Comparison of ENCODE assay signal across 28 cellular contexts in genomic region chr14:82776958-82777357, GRCh38.
"Had no signal": no experiment of that assay in that cellular context is flagged by ENCODE, and none has a peak within 500 bp of the region (broad histone marks: within the 10 kb centered on the region; RNA-seq: fewer than 3 reads in every experiment).

No MANE protein-coding gene starts in this region.

- H3K27me3 ChIP-seq: brain microvascular endothelial cell, esophagus muscularis mucosa, gastroesophageal sphincter, heart right ventricle had no signal

- H3K27ac ChIP-seq: brain microvascular endothelial cell, esophagus muscularis mucosa, gastroesophageal sphincter, heart right ventricle had no signal

- FAIRE-seq: astrocyte, colon had no signal

- H3K4me1 ChIP-seq: esophagus muscularis mucosa, gastroesophageal sphincter, heart right ventricle had no signal

- H3K4me3 ChIP-seq: esophagus muscularis mucosa, gastroesophageal sphincter, heart right ventricle had no signal

- H3K9me3 ChIP-seq: esophagus muscularis mucosa had no signal

- H3K36me3 ChIP-seq: brain microvascular endothelial cell, esophagus muscularis mucosa, gastroesophageal sphincter, heart right ventricle had no signal

- DNase-seq: activated CD4-positive, alpha-beta memory T cell treated with anti-CD3 and anti-CD28 coated beads, Interleukin-2, amount 10 ng/mL, durations not matched to agents 7 days and 5 days; activated CD4-positive, alpha-beta T cell treated with anti-CD3 and anti-CD28 coated beads for 1 hour; activated CD4-positive, alpha-beta T cell treated with anti-CD3 and anti-CD28 coated beads for 4 hours; activated CD4-positive, alpha-beta T cell treated with anti-CD3 and anti-CD28 coated beads, Interleukin-2, amount 10 ng/mL, durations not matched to agents 7 days and 5 days; activated CD4-positive, alpha-beta T cell treated with anti-CD3 and anti-CD28 coated beads, Interleukin-2, amount 50 U/mL, for 4 hours; activated CD4-positive, CD25-positive, alpha-beta regulatory T cell; activated CD8-positive, alpha-beta memory T cell treated with anti-CD3 and anti-CD28 coated beads, Interleukin-2, amount 50 U/mL, for 48 hours; activated gamma-delta T cell treated with Interleukin-2 at 50 U/mL for 16 hours; activated naive CD4-positive, alpha-beta T cell treated with anti-CD3 and anti-CD28 coated beads, Interleukin-2, amount 50 U/mL, for 16 hours; activated naive CD4-positive, alpha-beta T cell treated with Interleukin-2 at 50 U/mL for 16 hours; activated T-cell treated with anti-CD3 and anti-CD28 coated beads for 4 hours; activated T-cell treated with anti-CD3 and anti-CD28 coated beads, Interleukin-2, amount 50 U/mL, for 24 hours; activated T-cell treated with anti-CD3 and anti-CD28 coated beads, Interleukin-2, amount 50 U/mL, for 72 hours; amniotic stem cell; anterior cingulate cortex; brain microvascular endothelial cell; caudate nucleus; cortex of kidney; dermis blood vessel endothelial cell; effector CD4-positive, alpha-beta T cell; effector memory CD8-positive, alpha-beta T cell; foreskin melanocyte; heart right ventricle; T-helper 2 cell had no signal

- ATAC-seq: activated T-cell treated with anti-CD3 and anti-CD28 coated beads, Interleukin-2, amount 50 U/mL, for 72 hours; effector memory CD8-positive, alpha-beta T cell; gastroesophageal sphincter; heart right ventricle had no signal
